ENCODE assay signal across 8 cellular contexts in the genomic region with DNA sequence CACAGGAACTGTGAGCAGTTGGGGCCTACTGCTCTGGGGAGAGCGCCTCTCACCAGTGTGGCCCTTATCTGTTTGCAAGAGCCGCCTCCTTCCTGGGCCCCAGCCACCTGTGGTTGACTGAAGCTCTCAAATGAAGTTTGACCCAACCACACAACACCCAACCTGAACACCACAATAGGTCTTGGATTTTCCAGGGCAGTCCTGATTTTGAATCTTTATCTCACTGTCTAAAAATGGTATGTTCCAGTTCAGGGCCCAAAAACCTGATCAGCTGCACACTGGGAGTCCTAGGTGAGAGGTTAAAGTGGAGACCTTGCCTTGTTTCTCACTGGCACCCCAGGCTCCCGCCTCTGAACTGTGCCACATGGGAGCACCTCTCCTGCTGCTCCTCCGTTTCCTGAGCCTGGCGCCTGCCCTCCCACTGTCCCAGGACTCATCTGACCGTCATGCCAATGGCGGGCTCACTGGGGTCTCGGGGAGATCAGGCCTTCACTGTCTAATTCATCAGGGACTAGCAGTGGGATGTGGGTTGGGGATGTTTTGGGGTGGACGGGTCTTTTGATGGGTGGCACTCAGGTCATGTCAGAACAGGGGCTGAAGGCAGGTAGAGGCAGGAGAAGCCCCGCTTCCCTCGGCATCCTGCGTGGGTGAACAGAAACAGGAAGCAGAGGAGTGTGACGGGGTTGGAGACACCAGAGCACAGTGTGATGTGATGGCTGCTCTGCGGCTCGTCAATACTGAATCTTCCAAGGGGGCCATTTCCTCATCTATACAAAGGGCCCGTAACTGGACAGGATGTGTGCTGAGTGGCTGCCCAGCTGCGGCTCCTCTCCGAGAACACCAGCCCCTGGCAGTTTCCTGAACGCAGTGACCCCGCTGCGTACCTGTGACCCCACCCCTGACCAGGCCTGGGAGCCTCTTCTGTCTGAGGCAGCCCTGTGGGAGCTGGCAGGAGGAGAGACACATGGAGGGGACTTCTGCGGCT. TPM values are rescaled to one million over a fixed set of nuclear protein-coding genes. Genes with fewer than 3 reads are reported as not detected.
DNase-seq lines count a peak whose midpoint lies in the region; ATAC-seq and TF ChIP-seq lines count a peak whose summit lies in the region.

No MANE protein-coding gene starts in this region.

- H3K27me3 ChIP-seq in KMS-11 (ENCODE audit: insufficient read depth, low read depth), result no peaks in the 10 kb centered on the region

- TF ChIP-seq CTCF in KMS-11 (conservative IDR thresholded peaks at IDR 0.05; ENCODE audit: low read depth, low read length) (no peak), coronary artery (IDR thresholded peaks at IDR 0.05) (no peak), HFFc6 (IDR thresholded peaks at IDR 0.05) (no peak)

- no peaks in the 10 kb centered on the region for H3K9me3 Mint-ChIP-seq in HFFc6

- H4K20me1 ChIP-seq in KMS-11 (ENCODE audit: insufficient read depth), result no peaks in the 10 kb centered on the region

- H3K4me1 Mint-ChIP-seq in HFFc6 (ENCODE audit: low read depth), result no peaks in the 10 kb centered on the region

- H3K4me3 Mint-ChIP-seq in HFFc6, result no peak overlapping the region

- H3K9ac ChIP-seq in KMS-11, result no peak overlapping the region

- DNase-seq in activated naive CD4-positive, alpha-beta T cell treated with Interleukin-2 at 50 U/mL for 16 hours, result peak; percentile 64
- DNase-seq in stimulated activated CD4-positive, alpha-beta T cell treated with anti-CD3 and anti-CD28 coated beads, Interleukin-4, amount 100 ng/mL, for 24 hours, result peak; percentile 64
- DNase-seq in coronary artery (ENCODE audit: low spot score) (no peak), HFFc6 (no peak), COR-L47 (lab: John Stamatoyannopoulos, UW) (no peak), NCI-H1092 (lab: John Stamatoyannopoulos, UW) (no peak)

- peak; percentile 76 for ATAC-seq in GM21367 (IDR thresholded peaks at IDR 0.05; ENCODE audit: unreplicated experiment)

- peak overlapping the region; percentile 78; the same call in 1 of the 2 replicates for H2AFZ ChIP-seq in KMS-11 (ENCODE audit: low read depth)

- peaks cover 16% of the 10 kb centered on the region for H3K4me1 ChIP-seq in KMS-11 (ENCODE audit: low read depth, poor library complexity, severe bottlenecking)

- no peak overlapping the region for H3K4me3 ChIP-seq in KMS-11 (IDR thresholded peaks at IDR 0.05; ENCODE audit: insufficient read depth, low read depth, low read length)
- H3K4me3 ChIP-seq in coronary artery, result no peak overlapping the region

- H3K4me2 ChIP-seq in KMS-11, result peak overlapping the region; percentile 55

- H3K27me3 Mint-ChIP-seq in HFFc6 (ENCODE audit: insufficient read depth), result peaks cover 16% of the 10 kb centered on the region

- no peaks in the 10 kb centered on the region for H3K79me2 ChIP-seq in KMS-11 (ENCODE audit: insufficient read depth, low read depth)

- H3K36me3 Mint-ChIP-seq in HFFc6 (ENCODE audit: low read depth), result no peaks in the 10 kb centered on the region

- H3K36me3 ChIP-seq in KMS-11 (ENCODE audit: insufficient read depth), result no peaks in the 10 kb centered on the region

- H3K27ac ChIP-seq in KMS-11, result peak overlapping the region; percentile 24; the same call in 1 of the 2 replicates
- peak overlapping the region in 1 of 2 donors; percentile 28 for H3K27ac ChIP-seq in coronary artery

- no peak overlapping the region for H3K27ac Mint-ChIP-seq in HFFc6

RNA-seq across cellular contexts. Expression of a gene that starts 59.6 kb away (rescaled TPM):
- 1 to 10 TPM; 1.7 to 3.0 (median 2.2) TPM for total RNA-seq in HFFc6 (2021; fragmentation: NEBNext Ultra II Directional; extraction: Animal tissue kit (Norgen Biotek cat#: 25700))

Comparison
In these comparisons a context has a peak if more than half of its experiments do, and no peak if none do; other contexts are left out.
1. DNase-seq: peak in activated naive CD4-positive, alpha-beta T cell treated with Interleukin-2 at 50 U/mL for 16 hours (single experiment) and stimulated activated CD4-positive, alpha-beta T cell treated with anti-CD3 and anti-CD28 coated beads, Interleukin-4, amount 100 ng/mL, for 24 hours (single experiment); none in coronary artery (single experiment), HFFc6 (single experiment), COR-L47 (single experiment) and NCI-H1092 (single experiment).